Comparison of ENCODE assay signal across 1 cellular context in the genomic region with DNA sequence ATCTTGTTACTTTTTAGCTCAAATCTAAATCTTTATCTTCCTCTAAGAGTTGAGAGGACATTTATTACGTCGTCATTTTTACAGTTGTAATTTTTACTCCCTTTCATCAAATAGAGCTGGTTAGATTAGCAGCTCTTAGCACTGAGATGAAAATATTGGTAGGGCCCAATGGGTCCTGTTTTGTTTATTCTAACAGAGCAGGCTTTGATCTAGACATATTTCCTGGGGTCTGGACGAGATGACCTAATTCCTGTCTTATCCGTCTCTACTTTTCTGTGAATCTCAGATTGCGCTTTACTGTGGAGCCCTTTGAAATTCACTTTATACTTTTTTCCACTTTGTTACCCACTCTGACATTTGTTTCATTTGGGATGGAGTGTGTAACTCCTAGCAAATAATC.
TF ChIP-seq lines count a peak whose summit lies in the region.

No MANE protein-coding gene starts in this region.

TF ChIP-seq in GM23338, 12 proteins besides CTCF, POLR2A, EP300 and RAD21 (continued from another document):
- TF ChIP-seq, protein P1, sequence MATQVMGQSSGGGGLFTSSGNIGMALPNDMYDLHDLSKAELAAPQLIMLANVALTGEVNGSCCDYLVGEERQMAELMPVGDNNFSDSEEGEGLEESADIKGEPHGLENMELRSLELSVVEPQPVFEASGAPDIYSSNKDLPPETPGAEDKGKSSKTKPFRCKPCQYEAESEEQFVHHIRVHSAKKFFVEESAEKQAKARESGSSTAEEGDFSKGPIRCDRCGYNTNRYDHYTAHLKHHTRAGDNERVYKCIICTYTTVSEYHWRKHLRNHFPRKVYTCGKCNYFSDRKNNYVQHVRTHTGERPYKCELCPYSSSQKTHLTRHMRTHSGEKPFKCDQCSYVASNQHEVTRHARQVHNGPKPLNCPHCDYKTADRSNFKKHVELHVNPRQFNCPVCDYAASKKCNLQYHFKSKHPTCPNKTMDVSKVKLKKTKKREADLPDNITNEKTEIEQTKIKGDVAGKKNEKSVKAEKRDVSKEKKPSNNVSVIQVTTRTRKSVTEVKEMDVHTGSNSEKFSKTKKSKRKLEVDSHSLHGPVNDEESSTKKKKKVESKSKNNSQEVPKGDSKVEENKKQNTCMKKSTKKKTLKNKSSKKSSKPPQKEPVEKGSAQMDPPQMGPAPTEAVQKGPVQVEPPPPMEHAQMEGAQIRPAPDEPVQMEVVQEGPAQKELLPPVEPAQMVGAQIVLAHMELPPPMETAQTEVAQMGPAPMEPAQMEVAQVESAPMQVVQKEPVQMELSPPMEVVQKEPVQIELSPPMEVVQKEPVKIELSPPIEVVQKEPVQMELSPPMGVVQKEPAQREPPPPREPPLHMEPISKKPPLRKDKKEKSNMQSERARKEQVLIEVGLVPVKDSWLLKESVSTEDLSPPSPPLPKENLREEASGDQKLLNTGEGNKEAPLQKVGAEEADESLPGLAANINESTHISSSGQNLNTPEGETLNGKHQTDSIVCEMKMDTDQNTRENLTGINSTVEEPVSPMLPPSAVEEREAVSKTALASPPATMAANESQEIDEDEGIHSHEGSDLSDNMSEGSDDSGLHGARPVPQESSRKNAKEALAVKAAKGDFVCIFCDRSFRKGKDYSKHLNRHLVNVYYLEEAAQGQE (IDR thresholded peaks at IDR 0.05; ENCODE audit: unreplicated experiment), result no peak
- TF ChIP-seq EZH2 (IDR thresholded peaks at IDR 0.05; ENCODE audit: low read depth, unreplicated experiment), result no peak
